ENCODE assay signal across 8 cellular contexts in the genomic region with DNA sequence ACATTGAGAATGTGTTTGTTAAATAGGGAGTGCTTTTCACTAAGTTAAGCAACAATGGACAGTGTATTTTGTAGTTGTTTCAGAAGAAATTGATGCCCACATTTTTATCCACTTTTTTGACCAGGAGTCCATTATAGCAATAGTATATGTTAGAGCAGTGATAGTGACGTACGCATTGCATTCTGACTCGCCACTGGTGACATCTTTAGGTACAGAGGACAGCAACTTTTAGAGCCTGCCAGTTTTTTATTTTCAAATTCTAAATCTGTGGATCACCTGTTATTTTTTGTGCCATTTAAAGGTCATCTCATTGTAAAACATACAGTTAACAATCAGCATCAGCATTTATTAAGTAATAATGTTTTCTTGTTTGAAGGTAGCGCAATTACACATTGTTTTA. TPM values are rescaled to one million over a fixed set of nuclear protein-coding genes. Genes with fewer than 3 reads are reported as not detected.
DNase-seq lines count a peak whose midpoint lies in the region; ATAC-seq and TF ChIP-seq lines count a peak whose summit lies in the region.

No MANE protein-coding gene starts in this region.

- no peak overlapping the region for H2AK5ac ChIP-seq in IMR-90 (ENCODE audit: low read depth, low read length)

- peaks cover 13% of the 10 kb centered on the region; the same call in 1 of the 2 replicates for H4K20me1 ChIP-seq in IMR-90 (ENCODE audit: insufficient read depth, low read length)

- H3K18ac ChIP-seq in IMR-90 (ENCODE audit: low read depth, low read length): no peak overlapping the region

- H3K27ac ChIP-seq in IMR-90 (ENCODE audit: insufficient read depth, low read length): no peak overlapping the region

- BruUV-seq in IMR-90 (replicated peaks; lab: Mats Ljungman, UMichigan): TSS peak; percentile 54

- CTCF ChIA-PET in IMR-90 (lab: Yijun Ruan, JAX): no interaction called here

- H3K9me1 ChIP-seq in IMR-90 (ENCODE audit: insufficient read depth, low read length): no peaks in the 10 kb centered on the region; the same call in 1 of the 2 replicates

- no peak overlapping the region for H4K8ac ChIP-seq in IMR-90 (ENCODE audit: low read depth in 2 of 2, low read length in 2 of 2)

- POLR2A ChIA-PET in IMR-90 (lab: Charles Lee; ENCODE audit: unreplicated experiment): no interaction called here
- POLR2A ChIA-PET in naive thymus-derived CD8-positive, alpha-beta T cell (lab: Charles Lee): no interaction called here

- H4K91ac ChIP-seq in IMR-90 (ENCODE audit: insufficient read depth, low read depth, low read length): no peak overlapping the region

- in situ Hi-C loops in IMR-90 (cut with MboI; ENCODE audit: low sequenced_read_pairs): no loop called here

- no peaks in the 10 kb centered on the region for H3K9me3 Mint-ChIP-seq in naive thymus-derived CD8-positive, alpha-beta T cell

- H2BK15ac ChIP-seq in IMR-90 (ENCODE audit: low read depth, low read length): no peak overlapping the region

- no peaks in the 10 kb centered on the region for H3K36me3 ChIP-seq in BE2C
- no peaks in the 10 kb centered on the region; the same call in 1 of the 2 replicates for H3K36me3 ChIP-seq in IMR-90 (ENCODE audit: control insufficient read depth, insufficient read depth, low read length)

- H3K4me3 ChIP-seq in BE2C (ENCODE audit: low read depth, low read length) (peak overlapping the region; percentile 83; the same call in 1 of the 2 replicates), IMR-90 (ENCODE audit: insufficient read depth, low read depth, low read length) (no peak overlapping the region), choroid plexus epithelial cell (ENCODE audit: low read depth, low read length) (peak overlapping the region; percentile 86)

- no peak overlapping the region for H2AFZ ChIP-seq in IMR-90 (replicated peaks; ENCODE audit: low read length, poor library complexity)

- H3K4ac ChIP-seq in IMR-90 (ENCODE audit: low read depth, low read length): no peak overlapping the region

- no peaks in the 10 kb centered on the region for H3K9me3 ChIP-seq in BE2C
- no peaks in the 10 kb centered on the region for H3K9me3 ChIP-seq in IMR-90 (ENCODE audit: control insufficient read depth, insufficient read depth, low read length)

- peak overlapping the region; percentile 86 to 95 (median 94) for H3K4me3 Mint-ChIP-seq in naive thymus-derived CD8-positive, alpha-beta T cell

- H3K4me1 ChIP-seq in BE2C (no peaks in the 10 kb centered on the region; the same call in 1 of the 2 replicates), IMR-90 (ENCODE audit: control insufficient read depth, insufficient read depth, low read length) (no peaks in the 10 kb centered on the region)

- no peaks in the 10 kb centered on the region for H3K36me3 Mint-ChIP-seq in naive thymus-derived CD8-positive, alpha-beta T cell

- TF ChIP-seq RAD21 in IMR-90 (IDR thresholded peaks at IDR 0.05; ENCODE audit: low read length): no peak

- no peak overlapping the region for H2BK20ac ChIP-seq in IMR-90 (ENCODE audit: low read depth, low read length)

- H3K27me3 ChIP-seq in BE2C (no peaks in the 10 kb centered on the region), IMR-90 (ENCODE audit: control insufficient read depth, insufficient read depth, low read length) (peaks cover 3% of the 10 kb centered on the region; the same call in 1 of the 2 replicates)

- no peak overlapping the region for H2AK9ac ChIP-seq in IMR-90 (replicated peaks; ENCODE audit: low read depth, low read length, poor library complexity)

- no peak for TF ChIP-seq CTCF in BE2C (IDR thresholded peaks at IDR 0.05; ENCODE audit: low read depth, low read length)
- TF ChIP-seq CTCF in IMR-90 (conservative IDR thresholded peaks at IDR 0.05; ENCODE audit: low read depth, low read length): no peak
- TF ChIP-seq CTCF in choroid plexus epithelial cell (conservative IDR thresholded peaks at IDR 0.05; ENCODE audit: low read depth, low read length): no peak

- peaks cover 22 to 53% (median 47%) of the 10 kb centered on the region in 4 donors for H3K4me1 Mint-ChIP-seq in naive thymus-derived CD8-positive, alpha-beta T cell

- TF ChIP-seq POLR2A in IMR-90 (IDR thresholded peaks at IDR 0.05; ENCODE audit: low read depth, low read length): no peak

- dilution Hi-C loops in IMR-90 (cut with HindIII; ENCODE audit: low sequenced_read_pairs, unreplicated experiment): no loop called here

- H3K56ac ChIP-seq in IMR-90 (ENCODE audit: extremely low read depth, insufficient read depth, low read length): no peak overlapping the region

- no peak overlapping the region for H3K23ac ChIP-seq in IMR-90 (ENCODE audit: low read depth, low read length)

- peaks cover 0 to 6% (median 2%) of the 10 kb centered on the region in 5 donors for H3K27me3 Mint-ChIP-seq in naive thymus-derived CD8-positive, alpha-beta T cell

- H3K79me1 ChIP-seq in IMR-90 (ENCODE audit: low read depth in 1 of 2, low read length in 2 of 2): peaks cover 15 to 29% of the 10 kb centered on the region in 2 experiments

- no peak for DNase-seq in BE2C
- DNase-seq in IMR-90: no peak
- DNase-seq in choroid plexus epithelial cell (ENCODE audit: low read depth): no peak
- no peak for DNase-seq in naive thymus-derived CD8-positive, alpha-beta T cell
- no peak for DNase-seq in activated CD4-positive, CD25-positive, alpha-beta regulatory T cell treated with anti-CD3 and anti-CD28 coated beads, Interleukin-2, amount 50 U/mL, for 72 hours
- DNase-seq in NCI-H1092 (lab: John Stamatoyannopoulos, UW): no peak
- no peak for DNase-seq in NCI-H2196 (lab: John Stamatoyannopoulos, UW; ENCODE audit: unreplicated experiment)

- H3K14ac ChIP-seq in IMR-90 (replicated peaks; ENCODE audit: low read depth, low read length): no peak overlapping the region

- peak overlapping the region in 5 of 10 donors; percentile 50 to 89 (median 86) for H3K27ac Mint-ChIP-seq in naive thymus-derived CD8-positive, alpha-beta T cell

- H3K4me2 ChIP-seq in IMR-90 (ENCODE audit: low read depth, low read length): peak overlapping the region; percentile 48

- intact Hi-C loops in IMR-90 (cut with micrococcal nuclease): no loop called here

- WGBS in IMR-90 (ENCODE audit: extremely low coverage in 2 of 2, insufficient read length in 1 of 2), 2 experiments: no CpG with 5 or more reads among the region's 4 CpGs

- no peak overlapping the region for H4K5ac ChIP-seq in IMR-90 (ENCODE audit: low read depth, low read length)

- ATAC-seq in IMR-90 (ENCODE audit: low read depth) (no peak), HG02870 (IDR thresholded peaks at IDR 0.05; ENCODE audit: unreplicated experiment) (no peak)
- ATAC-seq in naive thymus-derived CD8-positive, alpha-beta T cell: no peak

- H2BK120ac ChIP-seq in IMR-90 (ENCODE audit: low read depth, low read length): no peak overlapping the region

- H2BK5ac ChIP-seq in IMR-90 (ENCODE audit: low read depth, low read length, poor library complexity, severe bottlenecking): no peak overlapping the region

- H3K9ac ChIP-seq in IMR-90 (ENCODE audit: low read depth, low read length): no peak overlapping the region; the same call in 1 of the 2 replicates

TF ChIP-seq in IMR-90, 13 proteins besides CTCF, POLR2A, EP300 and RAD21 (continues in another document):
- TF ChIP-seq MAFK (IDR thresholded peaks at IDR 0.05; ENCODE audit: low read depth, low read length) (no peak), CEBPB (IDR thresholded peaks at IDR 0.05; ENCODE audit: low read depth, low read length) (no peak), CHD1 (IDR thresholded peaks at IDR 0.05; ENCODE audit: low read depth, low read length) (no peak), NFE2L2 (IDR thresholded peaks at IDR 0.05; ENCODE audit: low read depth, low read length) (no peak), BHLHE40 (IDR thresholded peaks at IDR 0.05; ENCODE audit: low read depth, low read length) (no peak), RCOR1 (IDR thresholded peaks at IDR 0.05; ENCODE audit: insufficient replicate concordance, low read length) (no peak), SMC3 (IDR thresholded peaks at IDR 0.05; ENCODE audit: low read depth, low read length) (no peak), FOS (IDR thresholded peaks at IDR 0.05; ENCODE audit: low read depth, low read length) (no peak), MXI1 (IDR thresholded peaks at IDR 0.05; ENCODE audit: borderline replicate concordance, low read depth, low read length) (no peak)
- TF ChIP-seq, protein P1, sequence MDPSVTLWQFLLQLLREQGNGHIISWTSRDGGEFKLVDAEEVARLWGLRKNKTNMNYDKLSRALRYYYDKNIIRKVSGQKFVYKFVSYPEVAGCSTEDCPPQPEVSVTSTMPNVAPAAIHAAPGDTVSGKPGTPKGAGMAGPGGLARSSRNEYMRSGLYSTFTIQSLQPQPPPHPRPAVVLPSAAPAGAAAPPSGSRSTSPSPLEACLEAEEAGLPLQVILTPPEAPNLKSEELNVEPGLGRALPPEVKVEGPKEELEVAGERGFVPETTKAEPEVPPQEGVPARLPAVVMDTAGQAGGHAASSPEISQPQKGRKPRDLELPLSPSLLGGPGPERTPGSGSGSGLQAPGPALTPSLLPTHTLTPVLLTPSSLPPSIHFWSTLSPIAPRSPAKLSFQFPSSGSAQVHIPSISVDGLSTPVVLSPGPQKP (IDR thresholded peaks at IDR 0.05; ENCODE audit: borderline replicate concordance, low read depth, low read length): no peak
- TF ChIP-seq, protein P2, sequence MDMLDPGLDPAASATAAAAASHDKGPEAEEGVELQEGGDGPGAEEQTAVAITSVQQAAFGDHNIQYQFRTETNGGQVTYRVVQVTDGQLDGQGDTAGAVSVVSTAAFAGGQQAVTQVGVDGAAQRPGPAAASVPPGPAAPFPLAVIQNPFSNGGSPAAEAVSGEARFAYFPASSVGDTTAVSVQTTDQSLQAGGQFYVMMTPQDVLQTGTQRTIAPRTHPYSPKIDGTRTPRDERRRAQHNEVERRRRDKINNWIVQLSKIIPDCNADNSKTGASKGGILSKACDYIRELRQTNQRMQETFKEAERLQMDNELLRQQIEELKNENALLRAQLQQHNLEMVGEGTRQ (IDR thresholded peaks at IDR 0.05; ENCODE audit: low read depth, low read length): no peak

RNA-seq across cellular contexts. Expression of a gene that starts 1.4 kb away (rescaled TPM):
- polyA plus RNA-seq in BE2C (2012; ENCODE audit: insufficient read depth, insufficient read length, low read depth): 10.4 TPM
- total RNA-seq in IMR-90 (2012; rRNA removed): 9.1 and 15.8 TPM in 2 replicates
- polyA plus RNA-seq in IMR-90 (2012; rRNA removed): 9.5 and 9.7 TPM in 2 replicates
- polyA plus RNA-seq in IMR-90 (2012; cell fraction: cytosol; rRNA removed): 9.3 and 11.2 TPM in 2 replicates
- polyA plus RNA-seq in IMR-90 (2012; cell fraction: nucleus; rRNA removed; ENCODE audit: low replicate concordance): 2.4 and 6.1 TPM in 2 replicates
- total RNA-seq in naive thymus-derived CD8-positive, alpha-beta T cell: 10 to 100 TPM; 10.2 to 11.4 TPM
- polyA plus RNA-seq in naive thymus-derived CD8-positive, alpha-beta T cell: 10 to 100 TPM; 15.4 to 17.3 (median 17.1) TPM

RNA-seq across cellular contexts. Expression of a gene that starts 49.0 kb away (rescaled TPM):
- 44.0 TPM for polyA plus RNA-seq in BE2C (2012; ENCODE audit: insufficient read depth, insufficient read length, low read depth)
- 16.7 and 26.1 TPM in 2 replicates for total RNA-seq in IMR-90 (2012; rRNA removed)
- 7.6 and 8.7 TPM in 2 replicates for polyA plus RNA-seq in IMR-90 (2012; rRNA removed)
- 4.7 and 10.8 TPM in 2 replicates for polyA plus RNA-seq in IMR-90 (2012; cell fraction: cytosol; rRNA removed)
- 2.5 and 3.7 TPM in 2 replicates for polyA plus RNA-seq in IMR-90 (2012; cell fraction: nucleus; rRNA removed; ENCODE audit: low replicate concordance)
- total RNA-seq in naive thymus-derived CD8-positive, alpha-beta T cell: 10 to 100 TPM; 58.5 to 61.4 TPM
- polyA plus RNA-seq in naive thymus-derived CD8-positive, alpha-beta T cell: 10 to 100 TPM; 50.3 to 52.7 (median 51.9) TPM
